In genomic region chr6:5766260-5766659, GRCh38 we compare ENCODE assay signal across 13 cellular contexts.
A peak's percentile ranks its signal among the peaks of the same experiment; 100 is the strongest.
DNase-seq lines count a peak whose midpoint lies in the region; ATAC-seq and TF ChIP-seq lines count a peak whose summit lies in the region.
"Had no signal": no experiment of that assay in that cellular context is flagged by ENCODE, and none has a peak within 500 bp of the region (broad histone marks: within the 10 kb centered on the region; RNA-seq: fewer than 3 reads in every experiment).

No MANE protein-coding gene starts in this region.

- H3K4me2 ChIP-seq in SK-N-SH (no peak overlapping the region), smooth muscle cell (no peak overlapping the region)
- H3K4me2 ChIP-seq: PC-9 had no signal

- H3K4me1 Mint-ChIP-seq in activated CD8-positive, alpha-beta memory T cell treated with anti-CD3 and anti-CD28 coated beads, Interleukin-2, amount 10 ng/mL, durations not matched to agents 7 days and 5 days = no peaks in the 10 kb centered on the region
- H3K4me1 Mint-ChIP-seq: activated T-helper 17 cell treated with anti-CD3 and anti-CD28 coated beads, Interleukin-2, amount 50 U/mL, for 72 hours had no signal

- H3F3A ChIP-seq in SK-N-SH (replicated peaks; ENCODE audit: insufficient read depth) = no peaks in the 10 kb centered on the region
- no peaks in the 10 kb centered on the region for H3F3A ChIP-seq in smooth muscle cell (ENCODE audit: low read depth)

- CTCF ChIA-PET in SK-N-SH (lab: Yijun Ruan, JAX) = interaction anchor here (1.1 to 1.3 kb wide), 3 partner anchors 8 to 295 kb away, joined by 3 to 6 read pairs (median 3); no protein-coding TSS in a partner anchor
- CTCF ChIA-PET in activated CD8-positive, alpha-beta memory T cell treated with anti-CD3 and anti-CD28 coated beads, Interleukin-2, amount 10 ng/mL, durations not matched to agents 7 days and 5 days (lab: Charles Lee) = no interaction called here

- H2AFZ ChIP-seq in SK-N-SH (ENCODE audit: low read depth) (no peak overlapping the region), smooth muscle cell (ENCODE audit: low read depth) (no peak overlapping the region)
- H2AFZ ChIP-seq: PC-9 had no signal

- no peaks in the 10 kb centered on the region for H3K27me3 ChIP-seq in SK-N-SH (ENCODE audit: insufficient read depth)
- no peaks in the 10 kb centered on the region for H3K27me3 ChIP-seq in smooth muscle cell (ENCODE audit: low read depth)
- H3K27me3 ChIP-seq: tibial nerve had no signal

- H3K9ac ChIP-seq in SK-N-SH = no peak overlapping the region
- no peak overlapping the region for H3K9ac ChIP-seq in smooth muscle cell (ENCODE audit: low read depth)

- H3K27ac ChIP-seq in SK-N-SH (ENCODE audit: low read depth in 2 of 2, low read length in 1 of 2) (no peak overlapping the region), smooth muscle cell (ENCODE audit: low read depth) (no peak overlapping the region)
- H3K27ac ChIP-seq: PC-9, tibial nerve had no signal

- H3K36me3 ChIP-seq in SK-N-SH (replicated peaks in 1 of 2; ENCODE audit: control insufficient read depth in 1 of 2, insufficient read depth in 2 of 2, low read length in 1 of 2) (no peaks in the 10 kb centered on the region), mucosa of descending colon (ENCODE audit: low read depth) (no peaks in the 10 kb centered on the region), smooth muscle cell (ENCODE audit: low read depth) (no peaks in the 10 kb centered on the region)

- no peak overlapping the region for H3K4me3 Mint-ChIP-seq in activated CD8-positive, alpha-beta memory T cell treated with anti-CD3 and anti-CD28 coated beads, Interleukin-2, amount 10 ng/mL, durations not matched to agents 7 days and 5 days
- H3K4me3 Mint-ChIP-seq: activated B cell treated with CpG ODN at 0.5 μM for 24 hours; activated T-helper 17 cell treated with anti-CD3 and anti-CD28 coated beads, Interleukin-2, amount 50 U/mL, for 72 hours had no signal

- H3K27me3 Mint-ChIP-seq in activated CD8-positive, alpha-beta memory T cell treated with anti-CD3 and anti-CD28 coated beads, Interleukin-2, amount 10 ng/mL, durations not matched to agents 7 days and 5 days = no peaks in the 10 kb centered on the region
- H3K27me3 Mint-ChIP-seq: activated B cell treated with CpG ODN at 0.5 μM for 24 hours; activated T-helper 17 cell treated with anti-CD3 and anti-CD28 coated beads, Interleukin-2, amount 50 U/mL, for 72 hours had no signal

- H3K4me3 ChIP-seq in AG09309 (ENCODE audit: control insufficient read depth, low read depth, low read length) (no peak overlapping the region), SK-N-SH (ENCODE audit: low read depth in 2 of 2, low read length in 1 of 2) (no peak overlapping the region), mucosa of descending colon (no peak overlapping the region), smooth muscle cell (no peak overlapping the region)
- H3K4me3 ChIP-seq: PC-9, tibial nerve had no signal

- peak; percentile 44 for TF ChIP-seq CTCF in AG09309 (IDR thresholded peaks at IDR 0.05; ENCODE audit: control insufficient read depth, insufficient read depth, low read depth, low read length, missing control alignments)
- TF ChIP-seq CTCF in GM12872 (IDR thresholded peaks at IDR 0.05; ENCODE audit: insufficient read depth, low read depth, low read length) = peak; percentile 37; the same call in 1 of the 3 replicates
- peak; percentile 34 for TF ChIP-seq CTCF in SK-N-SH (IDR thresholded peaks at IDR 0.05)
- no peak for TF ChIP-seq CTCF in mucosa of descending colon (IDR thresholded peaks at IDR 0.05)
- no peak for TF ChIP-seq CTCF in smooth muscle cell (IDR thresholded peaks at IDR 0.05; ENCODE audit: borderline replicate concordance, insufficient read depth, poor library complexity, severe bottlenecking)

- no peak for TF ChIP-seq EP300 in SK-N-SH (IDR thresholded peaks at IDR 0.05; ENCODE audit: borderline replicate concordance in 1 of 2, low read depth in 1 of 2, low read length in 1 of 2)

- no peaks in the 10 kb centered on the region for H3K9me3 ChIP-seq in SK-N-SH
- H3K9me3 ChIP-seq in mucosa of descending colon = peaks cover 4% of the 10 kb centered on the region
- no peaks in the 10 kb centered on the region for H3K9me3 ChIP-seq in smooth muscle cell (replicated peaks; ENCODE audit: low read depth)

- no peaks in the 10 kb centered on the region for H3K79me2 ChIP-seq in SK-N-SH (ENCODE audit: insufficient read depth)
- H3K79me2 ChIP-seq in smooth muscle cell (ENCODE audit: low read depth) = no peaks in the 10 kb centered on the region

- H3K4me1 ChIP-seq in SK-N-SH (ENCODE audit: control insufficient read depth in 1 of 2, insufficient read depth in 2 of 2, low read depth in 1 of 2, low read length in 1 of 2) (no peaks in the 10 kb centered on the region; a peak in 1 of 4 replicates), mucosa of descending colon (ENCODE audit: low read depth) (no peaks in the 10 kb centered on the region), smooth muscle cell (ENCODE audit: low read depth) (no peaks in the 10 kb centered on the region)

- 78% methylated on average over 3 of the region's 3 CpGs for WGBS in SK-N-SH (ENCODE audit: low lambda C conversion rate)
- 66% methylated on average over 3 of the region's 3 CpGs for WGBS in smooth muscle cell (ENCODE audit: low lambda C conversion rate)

- H3K9me2 ChIP-seq in SK-N-SH = no peaks in the 10 kb centered on the region

- no peak overlapping the region for H3K27ac Mint-ChIP-seq in activated CD8-positive, alpha-beta memory T cell treated with anti-CD3 and anti-CD28 coated beads, Interleukin-2, amount 10 ng/mL, durations not matched to agents 7 days and 5 days
- H3K27ac Mint-ChIP-seq: activated B cell treated with CpG ODN at 0.5 μM for 24 hours; activated T-helper 17 cell treated with anti-CD3 and anti-CD28 coated beads, Interleukin-2, amount 50 U/mL, for 72 hours had no signal

- peak; percentile 64 for TF ChIP-seq RAD21 in SK-N-SH (IDR thresholded peaks at IDR 0.05; ENCODE audit: low read length)

- DNase-seq in AG09309 (ENCODE audit: low read depth) (no peak), SK-N-SH (peak; percentile 51), germinal center (ENCODE audit: low spot score) (peak; percentile 27), mucosa of descending colon (no peak), smooth muscle cell (lab: John Stamatoyannopoulos, UW; ENCODE audit: unreplicated experiment) (no peak)
- DNase-seq in activated CD8-positive, alpha-beta memory T cell treated with anti-CD3 and anti-CD28 coated beads, Interleukin-2, amount 10 ng/mL, durations not matched to agents 7 days and 5 days = no peak
- DNase-seq: activated B cell treated with CpG ODN at 0.5 μM for 24 hours, NCI-H1436, PC-9 had no signal

- intact Hi-C loops in mucosa of descending colon (cut with DNase I, micrococcal nuclease) = no loop called here

- peaks cover 5% of the 10 kb centered on the region for H3K36me3 Mint-ChIP-seq in activated CD8-positive, alpha-beta memory T cell treated with anti-CD3 and anti-CD28 coated beads, Interleukin-2, amount 10 ng/mL, durations not matched to agents 7 days and 5 days

- POLR2A ChIA-PET in SK-N-SH (lab: Yijun Ruan, JAX) = no interaction called here

- peaks cover 12% of the 10 kb centered on the region for H3K9me3 Mint-ChIP-seq in activated CD8-positive, alpha-beta memory T cell treated with anti-CD3 and anti-CD28 coated beads, Interleukin-2, amount 10 ng/mL, durations not matched to agents 7 days and 5 days (ENCODE audit: low read depth)
- H3K9me3 Mint-ChIP-seq: activated B cell treated with CpG ODN at 0.5 μM for 24 hours had no signal

- ATAC-seq in mucosa of descending colon = no peak
- no peak for ATAC-seq in activated CD8-positive, alpha-beta memory T cell treated with anti-CD3 and anti-CD28 coated beads, Interleukin-2, amount 10 ng/mL, durations not matched to agents 7 days and 5 days
- ATAC-seq in HG03159 (IDR thresholded peaks at IDR 0.05; ENCODE audit: unreplicated experiment) = no peak
- ATAC-seq: activated T-helper 17 cell treated with anti-CD3 and anti-CD28 coated beads, Interleukin-2, amount 50 U/mL, for 72 hours had no signal

- H4K20me1 ChIP-seq in SK-N-SH (ENCODE audit: insufficient read depth) (no peaks in the 10 kb centered on the region), smooth muscle cell (ENCODE audit: low read depth) (no peaks in the 10 kb centered on the region)

TF ChIP-seq in SK-N-SH, 30 proteins besides CTCF, POLR2A, EP300 and RAD21:
- no peak for TF ChIP-seq TCF12 (IDR thresholded peaks at IDR 0.05)
- TF ChIP-seq SMC3 (IDR thresholded peaks at IDR 0.05; ENCODE audit: low read depth, low read length) = peak; percentile 43

Comparison
In these comparisons a context has a peak if more than half of its experiments do, and no peak if none do; other contexts are left out.
1. DNase-seq: peak in SK-N-SH (single experiment) and germinal center (single experiment); none in AG09309 (single experiment), mucosa of descending colon (0 of 3), activated CD8-positive, alpha-beta memory T cell treated with anti-CD3 and anti-CD28 coated beads, Interleukin-2, amount 10 ng/mL, durations not matched to agents 7 days and 5 days (single experiment) and smooth muscle cell (single experiment).
2. CTCF ChIP-seq: peak in AG09309 (single experiment), GM12872 (single experiment) and SK-N-SH (single experiment); none in mucosa of descending colon (single experiment) and smooth muscle cell (single experiment).